19 cellular contexts compared by ENCODE assay signal in genomic region chr17:9095390-9095789, GRCh38.
DNase-seq lines count a peak whose midpoint lies in the region; ATAC-seq and TF ChIP-seq lines count a peak whose summit lies in the region.
"Had no signal": no experiment of that assay in that cellular context is flagged by ENCODE, and none has a peak within 500 bp of the region (broad histone marks: within the 10 kb centered on the region; RNA-seq: fewer than 3 reads in every experiment).

No MANE protein-coding gene starts in this region.

- WGBS in right lobe of liver (ENCODE audit: insufficient coverage, low coverage, low lambda C conversion rate, missing lambda C conversion rate), result 29% methylated on average over 2 of the region's 2 CpGs

- H3K4me3 Mint-ChIP-seq in activated CD4-positive, alpha-beta memory T cell treated with anti-CD3 and anti-CD28 coated beads for 36 hours, result no peak overlapping the region
- H3K4me3 Mint-ChIP-seq in activated CD4-positive, alpha-beta memory T cell treated with anti-CD3 and anti-CD28 coated beads, Interleukin-2, amount 10 ng/mL, durations not matched to agents 7 days and 5 days, result no peak overlapping the region
- H3K4me3 Mint-ChIP-seq in activated T-cell treated with anti-CD3 and anti-CD28 coated beads, Interleukin-2, amount 50 U/mL, for 24 hours, result no peak overlapping the region
- H3K4me3 Mint-ChIP-seq: CD14-positive monocyte; CD4-positive, alpha-beta memory T cell; IgD-negative memory B cell had no signal

- H3K27me3 Mint-ChIP-seq in activated CD4-positive, alpha-beta memory T cell treated with anti-CD3 and anti-CD28 coated beads for 36 hours, result peaks cover 8% of the 10 kb centered on the region
- peaks cover 11% of the 10 kb centered on the region for H3K27me3 Mint-ChIP-seq in activated CD4-positive, alpha-beta memory T cell treated with anti-CD3 and anti-CD28 coated beads, Interleukin-2, amount 10 ng/mL, durations not matched to agents 7 days and 5 days
- H3K27me3 Mint-ChIP-seq in activated T-cell treated with anti-CD3 and anti-CD28 coated beads, Interleukin-2, amount 50 U/mL, for 24 hours, result peaks cover 29% of the 10 kb centered on the region

- no peak for DNase-seq in activated CD4-positive, alpha-beta memory T cell treated with anti-CD3 and anti-CD28 coated beads for 36 hours
- DNase-seq in activated CD4-positive, alpha-beta memory T cell treated with anti-CD3 and anti-CD28 coated beads, Interleukin-2, amount 10 ng/mL, durations not matched to agents 7 days and 5 days, result no peak
- DNase-seq in fibroblast of the conjunctiva (ENCODE audit: low read depth), result peak; percentile 4
- no peak for DNase-seq in right lobe of liver
- no peak for DNase-seq in activated T-cell treated with anti-CD3 and anti-CD28 coated beads, Interleukin-2, amount 50 U/mL, for 24 hours
- no peak for DNase-seq in mesenteric fat pad (ENCODE audit: low spot score)
- DNase-seq in H7, result no peak
- DNase-seq: CD4-positive, alpha-beta memory T cell; DMS153; DMS79 treated with DMSO at 0.1 percent for 48 hours; GF-D8 had no signal

- POLR2A ChIA-PET in activated CD4-positive, alpha-beta memory T cell treated with anti-CD3 and anti-CD28 coated beads for 36 hours (lab: Charles Lee), result no interaction called here
- POLR2A ChIA-PET in activated CD4-positive, alpha-beta memory T cell treated with anti-CD3 and anti-CD28 coated beads, Interleukin-2, amount 10 ng/mL, durations not matched to agents 7 days and 5 days (lab: Charles Lee), result no interaction called here

- TF ChIP-seq CTCF in right lobe of liver (IDR thresholded peaks at IDR 0.05), result no peak

- H3K4me1 Mint-ChIP-seq in activated CD4-positive, alpha-beta memory T cell treated with anti-CD3 and anti-CD28 coated beads for 36 hours (ENCODE audit: low read depth), result no peaks in the 10 kb centered on the region
- H3K4me1 Mint-ChIP-seq in activated CD4-positive, alpha-beta memory T cell treated with anti-CD3 and anti-CD28 coated beads, Interleukin-2, amount 10 ng/mL, durations not matched to agents 7 days and 5 days, result no peaks in the 10 kb centered on the region
- H3K4me1 Mint-ChIP-seq in activated T-cell treated with anti-CD3 and anti-CD28 coated beads, Interleukin-2, amount 50 U/mL, for 24 hours (ENCODE audit: low read depth), result no peaks in the 10 kb centered on the region
- H3K4me1 Mint-ChIP-seq: CD14-positive monocyte; CD4-positive, alpha-beta memory T cell; IgD-negative memory B cell had no signal

- TF ChIP-seq POLR2A in right lobe of liver (IDR thresholded peaks at IDR 0.05), result no peak

- intact Hi-C loops in activated CD4-positive, alpha-beta memory T cell treated with anti-CD3 and anti-CD28 coated beads for 36 hours (cut with micrococcal nuclease), result no loop called here
- intact Hi-C loops in right lobe of liver (cut with DNase I), result no loop called here

- H3K9me3 Mint-ChIP-seq in activated CD4-positive, alpha-beta memory T cell treated with anti-CD3 and anti-CD28 coated beads for 36 hours, result no peaks in the 10 kb centered on the region
- no peaks in the 10 kb centered on the region for H3K9me3 Mint-ChIP-seq in activated CD4-positive, alpha-beta memory T cell treated with anti-CD3 and anti-CD28 coated beads, Interleukin-2, amount 10 ng/mL, durations not matched to agents 7 days and 5 days
- H3K9me3 Mint-ChIP-seq in activated T-cell treated with anti-CD3 and anti-CD28 coated beads, Interleukin-2, amount 50 U/mL, for 24 hours, result no peaks in the 10 kb centered on the region
- H3K9me3 Mint-ChIP-seq: CD4-positive, alpha-beta memory T cell had no signal

- H3K4me1 ChIP-seq in right lobe of liver, result peaks cover 0 to 16% (median 7%) of the 10 kb centered on the region in 4 donors
- H3K4me1 ChIP-seq: A549, HAP-1 had no signal

- H3K27me3 ChIP-seq in right lobe of liver, result no peaks in the 10 kb centered on the region
- H3K27me3 ChIP-seq in H7 (ENCODE audit: control insufficient read depth, insufficient read depth, low read length), result no peaks in the 10 kb centered on the region

- H3K27ac ChIP-seq in right lobe of liver, result peak overlapping the region in 2 of 3 donors; percentile 42 to 55
- H3K27ac ChIP-seq: 22Rv1, A549, BLaER1, HL-60 had no signal

- H3K4me3 ChIP-seq in right lobe of liver, result no peak overlapping the region
- no peak overlapping the region for H3K4me3 ChIP-seq in H7 (ENCODE audit: insufficient read depth, low read depth, low read length)
- H3K4me3 ChIP-seq: A549, BLaER1, HAP-1 had no signal

- no peaks in the 10 kb centered on the region for H3K9me3 ChIP-seq in right lobe of liver
- H3K9me3 ChIP-seq: A549, BLaER1, HAP-1 had no signal

- no peaks in the 10 kb centered on the region for H3K36me3 Mint-ChIP-seq in activated CD4-positive, alpha-beta memory T cell treated with anti-CD3 and anti-CD28 coated beads for 36 hours
- H3K36me3 Mint-ChIP-seq in activated CD4-positive, alpha-beta memory T cell treated with anti-CD3 and anti-CD28 coated beads, Interleukin-2, amount 10 ng/mL, durations not matched to agents 7 days and 5 days (ENCODE audit: low read depth), result no peaks in the 10 kb centered on the region
- H3K36me3 Mint-ChIP-seq in activated T-cell treated with anti-CD3 and anti-CD28 coated beads, Interleukin-2, amount 50 U/mL, for 24 hours (ENCODE audit: low read depth), result no peaks in the 10 kb centered on the region
- H3K36me3 Mint-ChIP-seq: CD14-positive monocyte; CD4-positive, alpha-beta memory T cell; IgD-negative memory B cell had no signal

- ATAC-seq in right lobe of liver (peak; percentile 60 to 88 (median 82)), GM21619 (IDR thresholded peaks at IDR 0.05; ENCODE audit: unreplicated experiment) (no peak)
- ATAC-seq: A549 had no signal

- H3K27ac Mint-ChIP-seq in activated CD4-positive, alpha-beta memory T cell treated with anti-CD3 and anti-CD28 coated beads for 36 hours, result peak overlapping the region; percentile 16
- H3K27ac Mint-ChIP-seq in activated CD4-positive, alpha-beta memory T cell treated with anti-CD3 and anti-CD28 coated beads, Interleukin-2, amount 10 ng/mL, durations not matched to agents 7 days and 5 days, result no peak overlapping the region
- no peak overlapping the region for H3K27ac Mint-ChIP-seq in activated T-cell treated with anti-CD3 and anti-CD28 coated beads, Interleukin-2, amount 50 U/mL, for 24 hours
- H3K27ac Mint-ChIP-seq: CD14-positive monocyte, IgD-negative memory B cell had no signal

- CTCF ChIA-PET in activated CD4-positive, alpha-beta memory T cell treated with anti-CD3 and anti-CD28 coated beads for 36 hours (lab: Charles Lee), result no interaction called here
- CTCF ChIA-PET in activated CD4-positive, alpha-beta memory T cell treated with anti-CD3 and anti-CD28 coated beads, Interleukin-2, amount 10 ng/mL, durations not matched to agents 7 days and 5 days (lab: Charles Lee), result no interaction called here

- H3K36me3 ChIP-seq in right lobe of liver, result no peaks in the 10 kb centered on the region
- H3K36me3 ChIP-seq in H7 (replicated peaks; ENCODE audit: control insufficient read depth, insufficient read depth, low read length), result no peaks in the 10 kb centered on the region
- H3K36me3 ChIP-seq: BLaER1, HAP-1 had no signal
